2 cellular contexts compared by ENCODE assay signal in the genomic region with DNA sequence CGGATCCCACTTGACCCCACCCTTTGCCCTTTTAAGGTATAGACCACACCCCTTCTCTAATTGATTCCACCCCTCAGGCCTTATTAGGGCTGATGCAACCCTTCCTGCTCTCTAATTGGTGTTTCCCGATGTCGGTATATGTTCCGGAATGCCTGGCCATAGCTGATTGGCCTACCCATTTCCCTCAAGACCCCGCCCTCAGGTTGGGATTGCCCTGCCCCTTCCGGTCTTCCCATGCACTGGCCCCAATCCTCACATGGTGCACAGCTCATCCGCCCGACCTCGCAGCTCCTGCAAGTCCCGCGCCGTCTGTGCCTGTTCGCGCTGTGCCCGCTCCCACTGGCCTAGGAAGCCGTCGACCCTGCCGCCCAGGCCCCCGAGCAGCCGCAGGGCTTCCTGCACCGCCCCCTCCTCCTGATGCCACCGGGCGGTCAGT.
TF ChIP-seq lines count a peak whose summit lies in the region.

No MANE protein-coding gene starts in this region.

TF ChIP-seq in GM23338, 12 proteins besides CTCF, POLR2A, EP300 and RAD21 (continues in another document):
- TF ChIP-seq EZH2phosphoT487 (IDR thresholded peaks at IDR 0.05; ENCODE audit: unreplicated experiment) (no peak), NANOG (IDR thresholded peaks at IDR 0.05; ENCODE audit: borderline replicate concordance) (no peak), STAT1 (IDR thresholded peaks at IDR 0.05; ENCODE audit: unreplicated experiment) (no peak), EZH2 (IDR thresholded peaks at IDR 0.05; ENCODE audit: low read depth, unreplicated experiment) (no peak), ZNF331 (CRISPR knock-in tag; IDR thresholded peaks at IDR 0.05; ENCODE audit: low read depth) (no peak), ZNF114 (CRISPR knock-in tag; IDR thresholded peaks at IDR 0.05) (no peak), CREB1 (CRISPR knock-in tag; IDR thresholded peaks at IDR 0.05; ENCODE audit: low read depth) (no peak), POLR2AphosphoS5 (IDR thresholded peaks at IDR 0.05; ENCODE audit: low read depth) (no peak), JUNB (IDR thresholded peaks at IDR 0.05; ENCODE audit: unreplicated experiment) (no peak)
- TF ChIP-seq, protein P1, sequence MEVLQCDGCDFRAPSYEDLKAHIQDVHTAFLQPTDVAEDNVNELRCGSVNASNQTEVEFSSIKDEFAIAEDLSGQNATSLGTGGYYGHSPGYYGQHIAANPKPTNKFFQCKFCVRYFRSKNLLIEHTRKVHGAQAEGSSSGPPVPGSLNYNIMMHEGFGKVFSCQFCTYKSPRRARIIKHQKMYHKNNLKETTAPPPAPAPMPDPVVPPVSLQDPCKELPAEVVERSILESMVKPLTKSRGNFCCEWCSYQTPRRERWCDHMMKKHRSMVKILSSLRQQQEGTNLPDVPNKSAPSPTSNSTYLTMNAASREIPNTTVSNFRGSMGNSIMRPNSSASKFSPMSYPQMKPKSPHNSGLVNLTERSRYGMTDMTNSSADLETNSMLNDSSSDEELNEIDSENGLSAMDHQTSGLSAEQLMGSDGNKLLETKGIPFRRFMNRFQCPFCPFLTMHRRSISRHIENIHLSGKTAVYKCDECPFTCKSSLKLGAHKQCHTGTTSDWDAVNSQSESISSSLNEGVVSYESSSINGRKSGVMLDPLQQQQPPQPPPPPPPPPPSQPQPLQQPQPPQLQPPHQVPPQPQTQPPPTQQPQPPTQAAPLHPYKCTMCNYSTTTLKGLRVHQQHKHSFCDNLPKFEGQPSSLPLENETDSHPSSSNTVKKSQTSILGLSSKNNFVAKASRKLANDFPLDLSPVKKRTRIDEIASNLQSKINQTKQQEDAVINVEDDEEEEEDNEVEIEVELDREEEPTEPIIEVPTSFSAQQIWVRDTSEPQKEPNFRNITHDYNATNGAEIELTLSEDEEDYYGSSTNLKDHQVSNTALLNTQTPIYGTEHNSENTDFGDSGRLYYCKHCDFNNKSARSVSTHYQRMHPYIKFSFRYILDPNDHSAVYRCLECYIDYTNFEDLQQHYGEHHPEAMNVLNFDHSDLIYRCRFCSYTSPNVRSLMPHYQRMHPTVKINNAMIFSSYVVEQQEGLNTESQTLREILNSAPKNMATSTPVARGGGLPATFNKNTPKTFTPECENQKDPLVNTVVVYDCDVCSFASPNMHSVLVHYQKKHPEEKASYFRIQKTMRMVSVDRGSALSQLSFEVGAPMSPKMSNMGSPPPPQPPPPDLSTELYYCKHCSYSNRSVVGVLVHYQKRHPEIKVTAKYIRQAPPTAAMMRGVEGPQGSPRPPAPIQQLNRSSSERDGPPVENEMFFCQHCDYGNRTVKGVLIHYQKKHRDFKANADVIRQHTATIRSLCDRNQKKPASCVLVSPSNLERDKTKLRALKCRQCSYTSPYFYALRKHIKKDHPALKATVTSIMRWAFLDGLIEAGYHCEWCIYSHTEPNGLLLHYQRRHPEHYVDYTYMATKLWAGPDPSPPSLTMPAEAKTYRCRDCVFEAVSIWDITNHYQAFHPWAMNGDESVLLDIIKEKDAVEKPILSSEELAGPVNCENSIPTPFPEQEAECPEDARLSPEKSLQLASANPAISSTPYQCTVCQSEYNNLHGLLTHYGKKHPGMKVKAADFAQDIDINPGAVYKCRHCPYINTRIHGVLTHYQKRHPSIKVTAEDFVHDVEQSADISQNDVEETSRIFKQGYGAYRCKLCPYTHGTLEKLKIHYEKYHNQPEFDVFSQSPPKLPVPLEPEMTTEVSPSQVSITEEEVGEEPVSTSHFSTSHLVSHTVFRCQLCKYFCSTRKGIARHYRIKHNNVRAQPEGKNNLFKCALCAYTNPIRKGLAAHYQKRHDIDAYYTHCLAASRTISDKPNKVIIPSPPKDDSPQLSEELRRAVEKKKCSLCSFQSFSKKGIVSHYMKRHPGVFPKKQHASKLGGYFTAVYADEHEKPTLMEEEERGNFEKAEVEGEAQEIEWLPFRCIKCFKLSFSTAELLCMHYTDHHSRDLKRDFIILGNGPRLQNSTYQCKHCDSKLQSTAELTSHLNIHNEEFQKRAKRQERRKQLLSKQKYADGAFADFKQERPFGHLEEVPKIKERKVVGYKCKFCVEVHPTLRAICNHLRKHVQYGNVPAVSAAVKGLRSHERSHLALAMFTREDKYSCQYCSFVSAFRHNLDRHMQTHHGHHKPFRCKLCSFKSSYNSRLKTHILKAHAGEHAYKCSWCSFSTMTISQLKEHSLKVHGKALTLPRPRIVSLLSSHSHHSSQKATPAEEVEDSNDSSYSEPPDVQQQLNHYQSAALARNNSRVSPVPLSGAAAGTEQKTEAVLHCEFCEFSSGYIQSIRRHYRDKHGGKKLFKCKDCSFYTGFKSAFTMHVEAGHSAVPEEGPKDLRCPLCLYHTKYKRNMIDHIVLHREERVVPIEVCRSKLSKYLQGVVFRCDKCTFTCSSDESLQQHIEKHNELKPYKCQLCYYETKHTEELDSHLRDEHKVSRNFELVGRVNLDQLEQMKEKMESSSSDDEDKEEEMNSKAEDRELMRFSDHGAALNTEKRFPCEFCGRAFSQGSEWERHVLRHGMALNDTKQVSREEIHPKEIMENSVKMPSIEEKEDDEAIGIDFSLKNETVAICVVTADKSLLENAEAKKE (CRISPR knock-in tag; IDR thresholded peaks at IDR 0.05), result no peak
- TF ChIP-seq, protein P2, sequence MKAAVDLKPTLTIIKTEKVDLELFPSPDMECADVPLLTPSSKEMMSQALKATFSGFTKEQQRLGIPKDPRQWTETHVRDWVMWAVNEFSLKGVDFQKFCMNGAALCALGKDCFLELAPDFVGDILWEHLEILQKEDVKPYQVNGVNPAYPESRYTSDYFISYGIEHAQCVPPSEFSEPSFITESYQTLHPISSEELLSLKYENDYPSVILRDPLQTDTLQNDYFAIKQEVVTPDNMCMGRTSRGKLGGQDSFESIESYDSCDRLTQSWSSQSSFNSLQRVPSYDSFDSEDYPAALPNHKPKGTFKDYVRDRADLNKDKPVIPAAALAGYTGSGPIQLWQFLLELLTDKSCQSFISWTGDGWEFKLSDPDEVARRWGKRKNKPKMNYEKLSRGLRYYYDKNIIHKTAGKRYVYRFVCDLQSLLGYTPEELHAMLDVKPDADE (IDR thresholded peaks at IDR 0.05), result no peak

TF ChIP-seq in IMR-90, 13 proteins besides CTCF, POLR2A, EP300 and RAD21:
- no peak for TF ChIP-seq MXI1 (IDR thresholded peaks at IDR 0.05; ENCODE audit: borderline replicate concordance, low read depth, low read length)
- TF ChIP-seq BHLHE40 (IDR thresholded peaks at IDR 0.05; ENCODE audit: low read depth, low read length), result no peak
